26 cellular contexts compared by ENCODE assay signal in genomic region chr10:36048236-36048635, GRCh38.
DNase-seq lines count a peak whose midpoint lies in the region; ATAC-seq and TF ChIP-seq lines count a peak whose summit lies in the region.
"Had no signal": no experiment of that assay in that cellular context is flagged by ENCODE, and none has a peak within 500 bp of the region (broad histone marks: within the 10 kb centered on the region; RNA-seq: fewer than 3 reads in every experiment).

No MANE protein-coding gene starts in this region.

- no peak overlapping the region for H3K9ac ChIP-seq in IMR-90 (ENCODE audit: low read depth, low read length)

- no peaks in the 10 kb centered on the region for H3K27me3 Mint-ChIP-seq in stimulated activated memory B cell treated with anti-CD40 and anti-IgM and Interleukin-4, amounts not matched to agents 10 μg/mL and 1 μg/mL and 100 μg/mL, for 72 hours
- H3K27me3 Mint-ChIP-seq: CD8-positive, alpha-beta memory T cell had no signal

- TF ChIP-seq RAD21 in IMR-90 (IDR thresholded peaks at IDR 0.05; ENCODE audit: low read length) = no peak

- no peaks in the 10 kb centered on the region for H3K9me3 Mint-ChIP-seq in stimulated activated memory B cell treated with anti-CD40 and anti-IgM and Interleukin-4, amounts not matched to agents 10 μg/mL and 1 μg/mL and 100 μg/mL, for 72 hours

- no peak for TF ChIP-seq POLR2A in IMR-90 (IDR thresholded peaks at IDR 0.05; ENCODE audit: low read depth, low read length)

- intact Hi-C loops in IMR-90 (cut with micrococcal nuclease) = no loop called here

- H4K91ac ChIP-seq in IMR-90 (ENCODE audit: insufficient read depth, low read depth, low read length) = no peak overlapping the region

- H3K27ac Mint-ChIP-seq in stimulated activated memory B cell treated with anti-CD40 and anti-IgM and Interleukin-4, amounts not matched to agents 10 μg/mL and 1 μg/mL and 100 μg/mL, for 72 hours = no peak overlapping the region
- H3K27ac Mint-ChIP-seq: CD14-positive monocyte; CD8-positive, alpha-beta memory T cell had no signal

- H3K23ac ChIP-seq in IMR-90 (ENCODE audit: low read depth, low read length) = no peak overlapping the region

- no peak overlapping the region for H2BK120ac ChIP-seq in IMR-90 (ENCODE audit: low read depth, low read length)

- TF ChIP-seq CTCF in IMR-90 (conservative IDR thresholded peaks at IDR 0.05; ENCODE audit: low read depth, low read length) (no peak), fibroblast of mammary gland (conservative IDR thresholded peaks at IDR 0.05; ENCODE audit: control insufficient read depth, insufficient read depth, low read depth, low read length) (no peak)

- H4K5ac ChIP-seq in IMR-90 (ENCODE audit: low read depth, low read length) = no peak overlapping the region

- H3K27ac ChIP-seq in IMR-90 (ENCODE audit: insufficient read depth, low read length) = no peak overlapping the region
- H3K27ac ChIP-seq: SJCRH30 had no signal

- no peak overlapping the region for H2AK5ac ChIP-seq in IMR-90 (ENCODE audit: low read depth, low read length)

- no peaks in the 10 kb centered on the region for H3K4me1 ChIP-seq in IMR-90 (ENCODE audit: control insufficient read depth, insufficient read depth, low read length)
- H3K4me1 ChIP-seq: BE2C had no signal

- H3K9me3 ChIP-seq in IMR-90 (ENCODE audit: control insufficient read depth, insufficient read depth, low read length) = no peaks in the 10 kb centered on the region
- H3K9me3 ChIP-seq: BE2C, SJCRH30 had no signal

- H4K20me1 ChIP-seq in IMR-90 (ENCODE audit: insufficient read depth, low read length) = no peaks in the 10 kb centered on the region

- H3K4me1 Mint-ChIP-seq in stimulated activated memory B cell treated with anti-CD40 and anti-IgM and Interleukin-4, amounts not matched to agents 10 μg/mL and 1 μg/mL and 100 μg/mL, for 72 hours = no peaks in the 10 kb centered on the region
- H3K4me1 Mint-ChIP-seq: CD14-positive monocyte; CD8-positive, alpha-beta memory T cell had no signal

- no peak overlapping the region for H3K56ac ChIP-seq in IMR-90 (ENCODE audit: extremely low read depth, insufficient read depth, low read length)

- in situ Hi-C loops in IMR-90 (cut with MboI; ENCODE audit: low sequenced_read_pairs) = no loop called here

- H3K14ac ChIP-seq in IMR-90 (replicated peaks; ENCODE audit: low read depth, low read length) = no peak overlapping the region

- H3K79me1 ChIP-seq in IMR-90 (ENCODE audit: low read depth in 1 of 2, low read length in 2 of 2) = no peaks in the 10 kb centered on the region

- BruUV-seq in IMR-90 (replicated peaks; lab: Mats Ljungman, UMichigan) = no TSS peak

- no peaks in the 10 kb centered on the region for H3K9me1 ChIP-seq in IMR-90 (ENCODE audit: insufficient read depth, low read length)

- H3K36me3 Mint-ChIP-seq in stimulated activated memory B cell treated with anti-CD40 and anti-IgM and Interleukin-4, amounts not matched to agents 10 μg/mL and 1 μg/mL and 100 μg/mL, for 72 hours = no peaks in the 10 kb centered on the region
- H3K36me3 Mint-ChIP-seq: CD14-positive monocyte; CD8-positive, alpha-beta memory T cell had no signal

- no peaks in the 10 kb centered on the region; the same call in 1 of the 2 replicates for H3K27me3 ChIP-seq in IMR-90 (ENCODE audit: control insufficient read depth, insufficient read depth, low read length)
- H3K27me3 ChIP-seq: BE2C, SJCRH30 had no signal

- no peak overlapping the region for H2BK15ac ChIP-seq in IMR-90 (ENCODE audit: low read depth, low read length)

- peak; percentile 34 for DNase-seq in EH (ENCODE audit: low read depth)
- DNase-seq in IMR-90 = peak; percentile 25
- DNase-seq in fibroblast of mammary gland (ENCODE audit: low read depth) = peak; percentile 44
- peak; percentile 24 for DNase-seq in renal cortical epithelial cell (ENCODE audit: low read depth)
- DNase-seq in middle frontal gyrus (ENCODE audit: extremely low spot score, low spot score) = no peak
- DNase-seq: 8988T; ACHN; BE2C; CD8-positive, alpha-beta memory T cell; DND-41; HCEC 1CT; NCI-H1092 treated with DMSO at 0.1 percent for 48 hours; NCI-H1436; NCI-H187; NCI-H2081 treated with DMSO at 0.1 percent for 48 hours; NCI-H2171; NCI-H226; NCI-H510A; NCI-H69; OCI-M1; SJCRH30 had no signal

- H2BK20ac ChIP-seq in IMR-90 (ENCODE audit: low read depth, low read length) = no peak overlapping the region

- H3K4me2 ChIP-seq in IMR-90 (ENCODE audit: low read depth, low read length) = no peak overlapping the region

- dilution Hi-C loops in IMR-90 (cut with HindIII; ENCODE audit: low sequenced_read_pairs, unreplicated experiment) = no loop called here

- H2BK5ac ChIP-seq in IMR-90 (ENCODE audit: low read depth, low read length, poor library complexity, severe bottlenecking) = no peak overlapping the region

- H3K4ac ChIP-seq in IMR-90 (ENCODE audit: low read depth, low read length) = no peak overlapping the region

- no peak overlapping the region for H3K18ac ChIP-seq in IMR-90 (ENCODE audit: low read depth, low read length)

- no peak overlapping the region for H2AFZ ChIP-seq in IMR-90 (replicated peaks; ENCODE audit: low read length, poor library complexity)

- H3K4me3 Mint-ChIP-seq in stimulated activated memory B cell treated with anti-CD40 and anti-IgM and Interleukin-4, amounts not matched to agents 10 μg/mL and 1 μg/mL and 100 μg/mL, for 72 hours = no peak overlapping the region
- H3K4me3 Mint-ChIP-seq: CD14-positive monocyte; CD8-positive, alpha-beta memory T cell had no signal

- no peaks in the 10 kb centered on the region for H3K36me3 ChIP-seq in IMR-90 (ENCODE audit: control insufficient read depth, insufficient read depth, low read length)
- H3K36me3 ChIP-seq: BE2C, SJCRH30 had no signal

- no peak overlapping the region for H3K4me3 ChIP-seq in IMR-90 (ENCODE audit: insufficient read depth, low read depth, low read length)
- no peak overlapping the region for H3K4me3 ChIP-seq in fibroblast of mammary gland (ENCODE audit: control insufficient read depth, low read depth, low read length)
- H3K4me3 ChIP-seq: SJCRH30 had no signal

- ATAC-seq in IMR-90 (ENCODE audit: low read depth) = no peak
- no peak for ATAC-seq in stimulated activated memory B cell treated with anti-CD40 and anti-IgM and Interleukin-4, amounts not matched to agents 10 μg/mL and 1 μg/mL and 100 μg/mL, for 72 hours
- ATAC-seq in GM21390 (IDR thresholded peaks at IDR 0.05; ENCODE audit: unreplicated experiment) = no peak
- ATAC-seq: Right ventricle myocardium inferior, SK-N-SH treated with all-trans-retinoic acid at 6 μM for 48 hours had no signal

- no peak overlapping the region for H4K8ac ChIP-seq in IMR-90 (ENCODE audit: low read depth in 2 of 2, low read length in 2 of 2)

- POLR2A ChIA-PET in IMR-90 (lab: Charles Lee; ENCODE audit: unreplicated experiment) = no interaction called here

- no peak overlapping the region for H2AK9ac ChIP-seq in IMR-90 (replicated peaks; ENCODE audit: low read depth, low read length, poor library complexity)

- CTCF ChIA-PET in IMR-90 (lab: Yijun Ruan, JAX) = interaction anchor here (0.6 kb wide), 1 partner anchor 757 kb away, joined by 3 read pairs; no protein-coding TSS in a partner anchor

TF ChIP-seq in IMR-90, 13 proteins besides CTCF, POLR2A, EP300 and RAD21:
- no peak for TF ChIP-seq MXI1 (IDR thresholded peaks at IDR 0.05; ENCODE audit: borderline replicate concordance, low read depth, low read length)
- TF ChIP-seq CEBPB (IDR thresholded peaks at IDR 0.05; ENCODE audit: low read depth, low read length) = no peak
- TF ChIP-seq FOS (IDR thresholded peaks at IDR 0.05; ENCODE audit: low read depth, low read length) = no peak
- TF ChIP-seq BHLHE40 (IDR thresholded peaks at IDR 0.05; ENCODE audit: low read depth, low read length) = no peak
- TF ChIP-seq RCOR1 (IDR thresholded peaks at IDR 0.05; ENCODE audit: insufficient replicate concordance, low read length) = no peak
- TF ChIP-seq USF2 (IDR thresholded peaks at IDR 0.05; ENCODE audit: low read depth, low read length) = no peak
